ENCODE assay signal across 8 cellular contexts in genomic region chr22:25462474-25463346, GRCh38.
DNase-seq lines count a peak whose midpoint lies in the region; ATAC-seq and TF ChIP-seq lines count a peak whose summit lies in the region.
"Not testable (repeated sequence)": the region's sequence is repeated elsewhere in the genome, so short reads cannot be mapped to it uniquely, and the experiment has no call there.

No MANE protein-coding gene starts in this region.

- not testable (repeated sequence) for H2AFZ ChIP-seq in hepatocyte

- H4K20me1 ChIP-seq in hepatocyte (ENCODE audit: insufficient read depth, poor library complexity, severe bottlenecking), result not testable (repeated sequence)

- H3K4me3 ChIP-seq in GM12865 (ENCODE audit: low read depth, low read length); hepatocyte; upper lobe of right lung: not testable (repeated sequence)

- H3K27ac ChIP-seq in hepatocyte, upper lobe of right lung: not testable (repeated sequence)

- not testable (repeated sequence) for H3K36me3 ChIP-seq in hepatocyte (replicated peaks; ENCODE audit: insufficient read depth, low read depth)
- H3K36me3 ChIP-seq in upper lobe of right lung, result peaks cover 39% of the 10 kb centered on the region

- H3K4me1 Mint-ChIP-seq in brain, result not testable (repeated sequence)

- WGBS in hepatocyte (ENCODE audit: low lambda C conversion rate, missing lambda C conversion rate), result 49% methylated on average over 15 of the region's 15 CpGs

- not testable (repeated sequence) for H3K9me3 ChIP-seq in hepatocyte (ENCODE audit: low read depth); upper lobe of right lung

- H3K27ac Mint-ChIP-seq in brain, result peak overlapping the region in 3 of 5 experiments; percentile 51 to 59 (median 58)

- H3K4me1 ChIP-seq in hepatocyte (ENCODE audit: insufficient read depth); upper lobe of right lung: not testable (repeated sequence)

- not testable (repeated sequence) for H3K27me3 ChIP-seq in hepatocyte, upper lobe of right lung

- not testable (repeated sequence) for H3K9me3 Mint-ChIP-seq in brain

- not testable (repeated sequence) for H3K27me3 Mint-ChIP-seq in brain

- TF ChIP-seq CTCF in GM12865 (IDR thresholded peaks at IDR 0.05; ENCODE audit: insufficient read depth, low read depth, low read length, missing control alignments) (peak; percentile 98), brain (conservative IDR thresholded peaks at IDR 0.05) (peak; percentile 98 to 99), hepatocyte (IDR thresholded peaks at IDR 0.05; ENCODE audit: poor library complexity) (peak; percentile 98), upper lobe of right lung (IDR thresholded peaks at IDR 0.05) (peak; percentile 99)

- H3K36me3 Mint-ChIP-seq in brain, result peaks cover 63% of the 10 kb centered on the region

- H3K9me2 ChIP-seq in hepatocyte (replicated peaks; ENCODE audit: insufficient read depth), result not testable (repeated sequence)

- H3K4me3 Mint-ChIP-seq in brain, result not testable (repeated sequence)

- DNase-seq in GM12865 (ENCODE audit: low read depth) (peak; percentile 86), NCI-H524 treated with DMSO at 0.1 percent for 48 hours (lab: John Stamatoyannopoulos, UW) (peak; percentile 13), hepatocyte (ENCODE audit: low spot score) (peak; percentile 88), renal cortical epithelial cell (ENCODE audit: low read depth) (peak; percentile 48), upper lobe of right lung (peak; percentile 87)
- peak; percentile 49 for DNase-seq in activated CD4-positive, CD25-positive, alpha-beta regulatory T cell treated with anti-CD3 and anti-CD28 coated beads, Interleukin-2, amount 50 U/mL, for 16 hours (ENCODE audit: low read depth, low spot score)

- intact Hi-C loops in upper lobe of right lung (cut with DNase I), result loop anchor here (5.0 to 10.0 kb wide), 2 partner anchors 240 to 312 kb away; no protein-coding TSS in a partner anchor

- ATAC-seq in HG03432 (IDR thresholded peaks at IDR 0.05; ENCODE audit: unreplicated experiment) (peak; percentile 64), upper lobe of right lung (peak; percentile 99)

- H3K4me2 ChIP-seq in hepatocyte, result not testable (repeated sequence)

- not testable (repeated sequence) for H3K79me2 ChIP-seq in hepatocyte

Comparison
In these comparisons a context has a peak if more than half of its experiments do, and no peak if none do; other contexts are left out.
1. DNase-seq: peak in every context shown above with its lines; median percentile 88 in hepatocyte; 87 in upper lobe of right lung; 86 in GM12865; 49 in activated CD4-positive, CD25-positive, alpha-beta regulatory T cell treated with anti-CD3 and anti-CD28 coated beads, Interleukin-2, amount 50 U/mL, for 16 hours; 48 in renal cortical epithelial cell; 13 in NCI-H524 treated with DMSO at 0.1 percent for 48 hours.